Comparison of ENCODE assay signal across 24 cellular contexts in genomic region chr4:86366920-86367319, GRCh38.
"Had no signal": no experiment of that assay in that cellular context is flagged by ENCODE, and none has a peak within 500 bp of the region (broad histone marks: within the 10 kb centered on the region; RNA-seq: fewer than 3 reads in every experiment).

No MANE protein-coding gene starts in this region.

- H3K27ac ChIP-seq: HL-60, SJSA1, SK-N-MC had no signal

- H3K4me1 ChIP-seq: SJSA1 had no signal

- H3K4me3 ChIP-seq: MG63, SJSA1, SK-N-MC had no signal

- FAIRE-seq: HTR-8/SVneo, RCC 7860 had no signal

- H3K36me3 ChIP-seq: MG63, SJSA1 had no signal

- H3K27me3 ChIP-seq: MG63, SJSA1 had no signal

- DNase-seq: Karpas-422, KG1, NCI-H1092, NCI-H1105 treated with DMSO at 0.1 percent for 48 hours, NCI-H1436, NCI-H187, NCI-H2029, NCI-H2081 treated with DMSO at 0.1 percent for 48 hours, NCI-H2171, NCI-H226, NCI-H446, NCI-H510A, NCI-H524 treated with DMSO at 0.1 percent for 48 hours, NCI-H69, NCI-H774, Right ventricle myocardium superior, RPMI8226, SIG-M5 had no signal

- H3K9me3 ChIP-seq: MG63, SJSA1 had no signal
